ENCODE assay signal across 38 cellular contexts in genomic region chr2:110925479-110925878, GRCh38.
"Had no signal": no experiment of that assay in that cellular context is flagged by ENCODE, and none has a peak within 500 bp of the region (broad histone marks: within the 10 kb centered on the region; RNA-seq: fewer than 3 reads in every experiment).

No MANE protein-coding gene starts in this region.

- H3K4me3 Mint-ChIP-seq: activated naive CD4-positive, alpha-beta T cell treated with anti-CD3 and anti-CD28 coated beads for 36 hours; activated naive CD4-positive, alpha-beta T cell treated with anti-CD3 and anti-CD28 coated beads, Interleukin-2, amount 10 ng/mL, durations not matched to agents 7 days and 5 days; activated naive CD4-positive, alpha-beta T cell treated with anti-CD3 and anti-CD28 coated beads, Interleukin-2, amount 50 U/mL, for 24 hours; activated naive CD8-positive, alpha-beta T cell; activated naive CD8-positive, alpha-beta T cell treated with anti-CD3 and anti-CD28 coated beads for 36 hours; activated naive CD8-positive, alpha-beta T cell treated with anti-CD3 and anti-CD28 coated beads, Interleukin-2, amount 10 ng/mL, durations not matched to agents 7 days and 5 days; activated naive CD8-positive, alpha-beta T cell treated with anti-CD3 and anti-CD28 coated beads, Interleukin-2, amount 50 U/mL, for 24 hours; activated T-cell treated with anti-CD3 and anti-CD28 coated beads, Interleukin-2, amount 50 U/mL, for 24 hours; activated T-cell treated with anti-CD3 and anti-CD28 coated beads, Interleukin-2, amount 50 U/mL, for 4 hours; activated T-cell treated with anti-CD3 and anti-CD28 coated beads, Interleukin-2, amount 50 U/mL, for 72 hours; activated T-helper 1 cell treated with anti-CD3 and anti-CD28 coated beads, Interleukin-12 subunit alpha, Interleukin-12 subunit beta, Interleukin-2, Interleukin-4 antibody, amounts not matched to agents 30 ng/mL and 10 ng/mL and 1 ng/mL, durations not matched to agents 14 hours and 24 hours and 36 hours; activated T-helper 17 cell treated with anti-CD3 and anti-CD28 coated beads, Interleukin-2, amount 50 U/mL, for 72 hours; brain; central memory CD8-positive, alpha-beta T cell had no signal

- ATAC-seq: activated naive CD4-positive, alpha-beta T cell treated with anti-CD3 and anti-CD28 coated beads, Interleukin-2, amount 50 U/mL, for 72 hours; activated naive CD8-positive, alpha-beta T cell treated with anti-CD3 and anti-CD28 coated beads, Interleukin-2, amount 50 U/mL, for 24 hours; activated T-cell treated with anti-CD3 and anti-CD28 coated beads, Interleukin-2, amount 50 U/mL, for 4 hours; activated T-cell treated with anti-CD3 and anti-CD28 coated beads, Interleukin-2, amount 50 U/mL, for 72 hours; activated T-helper 17 cell treated with anti-CD3 and anti-CD28 coated beads, Interleukin-2, amount 50 U/mL, for 72 hours; body of pancreas had no signal

- H3K36me3 Mint-ChIP-seq: activated naive CD4-positive, alpha-beta T cell treated with anti-CD3 and anti-CD28 coated beads, Interleukin-2, amount 10 ng/mL, durations not matched to agents 7 days and 5 days; brain had no signal

- H3K36me3 ChIP-seq: adrenal gland, ascending aorta, brain microvascular endothelial cell, breast epithelium, cardiac muscle cell had no signal

- H3K27ac Mint-ChIP-seq: activated naive CD4-positive, alpha-beta T cell treated with anti-CD3 and anti-CD28 coated beads for 36 hours; activated naive CD4-positive, alpha-beta T cell treated with anti-CD3 and anti-CD28 coated beads, Interleukin-2, amount 10 ng/mL, durations not matched to agents 7 days and 5 days; activated naive CD4-positive, alpha-beta T cell treated with anti-CD3 and anti-CD28 coated beads, Interleukin-2, amount 50 U/mL, for 24 hours; activated naive CD4-positive, alpha-beta T cell treated with anti-CD3 and anti-CD28 coated beads, Interleukin-2, amount 50 U/mL, for 72 hours; activated naive CD8-positive, alpha-beta T cell; activated naive CD8-positive, alpha-beta T cell treated with anti-CD3 and anti-CD28 coated beads for 36 hours; activated naive CD8-positive, alpha-beta T cell treated with anti-CD3 and anti-CD28 coated beads, Interleukin-2, amount 10 ng/mL, durations not matched to agents 7 days and 5 days; activated naive CD8-positive, alpha-beta T cell treated with anti-CD3 and anti-CD28 coated beads, Interleukin-2, amount 50 U/mL, for 24 hours; activated T-cell treated with anti-CD3 and anti-CD28 coated beads, Interleukin-2, amount 50 U/mL, for 24 hours; activated T-cell treated with anti-CD3 and anti-CD28 coated beads, Interleukin-2, amount 50 U/mL, for 72 hours; activated T-helper 1 cell treated with anti-CD3 and anti-CD28 coated beads, Interleukin-12 subunit alpha, Interleukin-12 subunit beta, Interleukin-2, Interleukin-4 antibody, amounts not matched to agents 30 ng/mL and 10 ng/mL and 1 ng/mL, durations not matched to agents 14 hours and 24 hours and 36 hours; activated T-helper 17 cell treated with anti-CD3 and anti-CD28 coated beads, Interleukin-2, amount 50 U/mL, for 72 hours; activated T-helper 2 cell treated with anti-CD3 and anti-CD28 coated beads, Interferon-gamma antibody, Interleukin-2, Interleukin-4, amounts not matched to agents 10 μg/mL and 5 μg/mL and 100 μg/mL, durations not matched to agents 14 hours and 24 hours and 36 hours; brain had no signal

- DNase-seq: activated effector memory CD4-positive, alpha-beta T cell treated with anti-CD3 and anti-CD28 coated beads, Interleukin-2, amount 50 U/mL, for 16 hours; activated effector memory CD4-positive, alpha-beta T cell treated with Interleukin-2 at 50 U/mL for 16 hours; activated gamma-delta T cell; activated gamma-delta T cell treated with Interleukin-2 at 50 U/mL for 16 hours; activated naive CD4-positive, alpha-beta T cell; activated naive CD4-positive, alpha-beta T cell treated with anti-CD3 and anti-CD28 coated beads for 36 hours; activated naive CD4-positive, alpha-beta T cell treated with anti-CD3 and anti-CD28 coated beads, Interleukin-2, amount 10 ng/mL, durations not matched to agents 7 days and 5 days; activated naive CD4-positive, alpha-beta T cell treated with anti-CD3 and anti-CD28 coated beads, Interleukin-2, amount 50 U/mL, for 16 hours; activated naive CD4-positive, alpha-beta T cell treated with Interleukin-2 at 50 U/mL for 16 hours; activated naive CD8-positive, alpha-beta T cell treated with anti-CD3 and anti-CD28 coated beads for 36 hours; activated naive CD8-positive, alpha-beta T cell treated with anti-CD3 and anti-CD28 coated beads, Interleukin-2, amount 10 ng/mL, durations not matched to agents 7 days and 5 days; activated naive CD8-positive, alpha-beta T cell treated with anti-CD3 and anti-CD28 coated beads, Interleukin-2, amount 50 U/mL, for 24 hours; activated T-cell treated with anti-CD3 and anti-CD28 coated beads, Interleukin-2, amount 50 U/mL, for 1 hour; activated T-cell treated with anti-CD3 and anti-CD28 coated beads, Interleukin-2, amount 50 U/mL, for 24 hours; activated T-cell treated with anti-CD3 and anti-CD28 coated beads, Interleukin-2, amount 50 U/mL, for 4 hours; activated T-cell treated with anti-CD3 and anti-CD28 coated beads, Interleukin-2, amount 50 U/mL, for 48 hours; activated T-cell treated with anti-CD3 and anti-CD28 coated beads, Interleukin-2, amount 50 U/mL, for 72 hours; adrenal gland; amniotic stem cell; amygdala; anterior cingulate cortex; aorta; body of pancreas; brain microvascular endothelial cell; caudate nucleus; central memory CD4-positive, alpha-beta T cell; cerebellar nuclear complex had no signal

- H3K4me3 ChIP-seq: adrenal gland, ascending aorta, body of pancreas, breast epithelium, cardiac muscle cell had no signal

- H3K4me1 Mint-ChIP-seq: activated naive CD4-positive, alpha-beta T cell treated with anti-CD3 and anti-CD28 coated beads, Interleukin-2, amount 10 ng/mL, durations not matched to agents 7 days and 5 days; activated naive CD4-positive, alpha-beta T cell treated with anti-CD3 and anti-CD28 coated beads, Interleukin-2, amount 50 U/mL, for 24 hours; activated naive CD8-positive, alpha-beta T cell treated with anti-CD3 and anti-CD28 coated beads for 36 hours; activated naive CD8-positive, alpha-beta T cell treated with anti-CD3 and anti-CD28 coated beads, Interleukin-2, amount 10 ng/mL, durations not matched to agents 7 days and 5 days; activated T-helper 17 cell treated with anti-CD3 and anti-CD28 coated beads, Interleukin-2, amount 50 U/mL, for 72 hours; brain; central memory CD8-positive, alpha-beta T cell had no signal

- H3K9me3 ChIP-seq: adrenal gland, ascending aorta had no signal

- H3K27me3 Mint-ChIP-seq: activated T-helper 17 cell treated with anti-CD3 and anti-CD28 coated beads, Interleukin-2, amount 50 U/mL, for 72 hours; brain; central memory CD8-positive, alpha-beta T cell had no signal

- H3K27me3 ChIP-seq: adrenal gland, ascending aorta, body of pancreas, brain microvascular endothelial cell, breast epithelium, cardiac muscle cell had no signal

- H3K27ac ChIP-seq: adrenal gland, ascending aorta, body of pancreas, brain microvascular endothelial cell, breast epithelium, cardiac muscle cell had no signal

- H3K4me1 ChIP-seq: adrenal gland, ascending aorta, body of pancreas, breast epithelium had no signal
